In the genomic region with DNA sequence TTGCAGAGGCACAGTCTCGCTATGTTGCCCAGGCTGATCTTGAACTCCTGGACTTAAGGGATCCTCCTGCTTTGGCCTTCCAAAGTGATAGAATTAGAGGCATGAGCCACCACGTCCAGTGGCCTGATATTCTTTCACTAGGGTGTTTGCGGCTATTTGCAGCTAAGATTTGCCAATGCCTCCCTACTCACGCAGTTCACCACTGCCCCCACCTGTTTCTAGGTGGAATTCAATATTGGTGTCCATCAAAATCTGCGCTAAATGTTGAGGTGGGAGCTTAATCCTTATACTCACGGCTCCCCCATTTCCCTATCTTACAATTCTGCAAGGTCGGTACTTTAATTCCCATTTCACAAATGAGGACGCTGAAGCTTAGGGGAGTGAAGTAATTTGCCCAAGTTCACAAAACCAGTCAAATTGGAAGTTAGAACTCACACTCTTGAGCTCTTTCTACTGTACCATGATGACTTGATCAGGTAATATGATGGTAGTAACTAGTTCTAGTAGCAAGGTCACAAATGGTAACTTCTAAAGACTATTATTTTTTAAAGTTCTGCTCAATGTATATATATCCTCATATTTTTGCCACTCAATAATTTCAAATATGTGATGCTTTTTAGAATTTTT, we compare ENCODE assay signal across 9 cellular contexts.
DNase-seq lines count a peak whose midpoint lies in the region; ATAC-seq, FAIRE-seq and TF ChIP-seq lines count a peak whose summit lies in the region.
"Had no signal": no experiment of that assay in that cellular context is flagged by ENCODE, and none has a peak within 500 bp of the region (broad histone marks: within the 10 kb centered on the region; RNA-seq: fewer than 3 reads in every experiment).

No MANE protein-coding gene starts in this region.

- peak; percentile 44 for TF ChIP-seq CTCF in GM12874 (IDR thresholded peaks at IDR 0.05; ENCODE audit: insufficient read depth, low read depth, low read length)

- peak; percentile 63; the same call in 2 of the 3 replicates for ATAC-seq in SK-N-SH treated with all-trans-retinoic acid at 6 μM for 48 hours

- TF ChIP-seq POLR2A in H54 (IDR thresholded peaks at IDR 0.05; ENCODE audit: low read depth, low read length) = no peak

- DNase-seq in Kasumi-1 (lab: John Stamatoyannopoulos, UW) (peak; percentile 8 to 42), H54 (ENCODE audit: insufficient read length, low spot score) (no peak)
- no peak for DNase-seq in effector memory CD4-positive, alpha-beta T cell
- DNase-seq in effector CD8-positive, alpha-beta T cell (lab: John Stamatoyannopoulos, UW) = no peak
- DNase-seq in activated CD4-positive, alpha-beta T cell treated with anti-CD3 and anti-CD28 coated beads, Interleukin-2, amount 50 U/mL, for 1 hour = no peak

- no peaks in the 10 kb centered on the region for H3K9me3 ChIP-seq in effector memory CD4-positive, alpha-beta T cell (ENCODE audit: control insufficient read depth, low read length)

- H3K4me1 ChIP-seq in effector memory CD4-positive, alpha-beta T cell (ENCODE audit: control insufficient read depth, insufficient read depth, low read length, poor library complexity, severe bottlenecking) = no peaks in the 10 kb centered on the region

- H3K4me3 ChIP-seq in effector memory CD4-positive, alpha-beta T cell (ENCODE audit: insufficient read depth, low read depth, low read length, poor library complexity, severe bottlenecking) = no peak overlapping the region
- H3K4me3 ChIP-seq: lung had no signal

- peak; percentile 86 for FAIRE-seq in islet of Langerhans (lab: Jason Lieb, UNC)
- no peak for FAIRE-seq in H54 (lab: Jason Lieb, UNC)

- H3K27ac ChIP-seq in effector memory CD4-positive, alpha-beta T cell (ENCODE audit: insufficient read depth, low read length, poor library complexity, severe bottlenecking) = no peak overlapping the region

- H3K36me3 ChIP-seq in effector memory CD4-positive, alpha-beta T cell (ENCODE audit: control insufficient read depth, insufficient read depth, low read length) = no peaks in the 10 kb centered on the region

- no peaks in the 10 kb centered on the region for H3K27me3 ChIP-seq in effector memory CD4-positive, alpha-beta T cell (replicated peaks; ENCODE audit: control insufficient read depth, insufficient read depth, low read length, poor library complexity, severe bottlenecking)

TF ChIP-seq in SK-N-SH treated with all-trans-retinoic acid at 6 μM for 48 hours, 23 proteins besides CTCF, POLR2A, EP300 and RAD21:
- TF ChIP-seq TOX (CRISPR knock-in tag; IDR thresholded peaks at IDR 0.05; ENCODE audit: borderline replicate concordance) (no peak), ZC3H10 (CRISPR knock-in tag; IDR thresholded peaks at IDR 0.05) (no peak), OSR1 (CRISPR knock-in tag; IDR thresholded peaks at IDR 0.05) (no peak), GLIS3 (CRISPR knock-in tag; IDR thresholded peaks at IDR 0.05) (no peak), ZFP30 (CRISPR knock-in tag; IDR thresholded peaks at IDR 0.05) (no peak), ZNF565 (CRISPR knock-in tag; conservative IDR thresholded peaks at IDR 0.05; ENCODE audit: low read depth) (no peak), TCF4 (CRISPR knock-in tag; IDR thresholded peaks at IDR 0.05; ENCODE audit: borderline replicate concordance) (no peak), SNAI2 (CRISPR knock-in tag; IDR thresholded peaks at IDR 0.05) (no peak), ISL1 (CRISPR knock-in tag; IDR thresholded peaks at IDR 0.05) (no peak)
- TF ChIP-seq, protein P1, sequence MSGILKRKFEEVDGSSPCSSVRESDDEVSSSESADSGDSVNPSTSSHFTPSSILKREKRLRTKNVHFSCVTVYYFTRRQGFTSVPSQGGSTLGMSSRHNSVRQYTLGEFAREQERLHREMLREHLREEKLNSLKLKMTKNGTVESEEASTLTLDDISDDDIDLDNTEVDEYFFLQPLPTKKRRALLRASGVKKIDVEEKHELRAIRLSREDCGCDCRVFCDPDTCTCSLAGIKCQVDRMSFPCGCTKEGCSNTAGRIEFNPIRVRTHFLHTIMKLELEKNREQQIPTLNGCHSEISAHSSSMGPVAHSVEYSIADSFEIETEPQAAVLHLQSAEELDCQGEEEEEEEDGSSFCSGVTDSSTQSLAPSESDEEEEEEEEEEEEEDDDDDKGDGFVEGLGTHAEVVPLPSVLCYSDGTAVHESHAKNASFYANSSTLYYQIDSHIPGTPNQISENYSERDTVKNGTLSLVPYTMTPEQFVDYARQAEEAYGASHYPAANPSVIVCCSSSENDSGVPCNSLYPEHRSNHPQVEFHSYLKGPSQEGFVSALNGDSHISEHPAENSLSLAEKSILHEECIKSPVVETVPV (CRISPR knock-in tag; IDR thresholded peaks at IDR 0.05) = no peak
- TF ChIP-seq, protein P2, sequence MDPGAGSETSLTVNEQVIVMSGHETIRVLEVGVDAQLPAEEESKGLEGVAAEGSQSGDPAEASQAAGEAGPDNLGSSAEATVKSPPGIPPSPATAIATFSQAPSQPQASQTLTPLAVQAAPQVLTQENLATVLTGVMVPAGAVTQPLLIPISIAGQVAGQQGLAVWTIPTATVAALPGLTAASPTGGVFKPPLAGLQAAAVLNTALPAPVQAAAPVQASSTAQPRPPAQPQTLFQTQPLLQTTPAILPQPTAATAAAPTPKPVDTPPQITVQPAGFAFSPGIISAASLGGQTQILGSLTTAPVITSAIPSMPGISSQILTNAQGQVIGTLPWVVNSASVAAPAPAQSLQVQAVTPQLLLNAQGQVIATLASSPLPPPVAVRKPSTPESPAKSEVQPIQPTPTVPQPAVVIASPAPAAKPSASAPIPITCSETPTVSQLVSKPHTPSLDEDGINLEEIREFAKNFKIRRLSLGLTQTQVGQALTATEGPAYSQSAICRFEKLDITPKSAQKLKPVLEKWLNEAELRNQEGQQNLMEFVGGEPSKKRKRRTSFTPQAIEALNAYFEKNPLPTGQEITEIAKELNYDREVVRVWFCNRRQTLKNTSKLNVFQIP (CRISPR knock-in tag; IDR thresholded peaks at IDR 0.05; ENCODE audit: borderline replicate concordance, low read depth) = no peak

Comparison
In these comparisons a context has a peak if more than half of its experiments do, and no peak if none do; other contexts are left out.
1. DNase-seq: peak in Kasumi-1 (2 of 2); none in effector memory CD4-positive, alpha-beta T cell (0 of 3), H54 (single experiment), effector CD8-positive, alpha-beta T cell (single experiment) and activated CD4-positive, alpha-beta T cell treated with anti-CD3 and anti-CD28 coated beads, Interleukin-2, amount 50 U/mL, for 1 hour (single experiment).